8 cellular contexts compared by ENCODE assay signal in genomic region chr13:98488736-98489135, GRCh38.
A peak's percentile ranks its signal among the peaks of the same experiment; 100 is the strongest.
DNase-seq lines count a peak whose midpoint lies in the region; ATAC-seq and TF ChIP-seq lines count a peak whose summit lies in the region.

No MANE protein-coding gene starts in this region.

- ATAC-seq in activated naive CD8-positive, alpha-beta T cell treated with anti-CD3 and anti-CD28 coated beads, Interleukin-2, amount 50 U/mL, for 24 hours: no peak
- ATAC-seq in HG02981 (IDR thresholded peaks at IDR 0.05; ENCODE audit: unreplicated experiment): peak; percentile 38
- no peak for ATAC-seq in T-cell (replicated peaks in 1 of 4)
- no peak for ATAC-seq in GM18505 (IDR thresholded peaks at IDR 0.05; ENCODE audit: unreplicated experiment)

- POLR2A ChIA-PET in T-cell (lab: Charles Lee): no interaction called here

- in situ Hi-C loops in GM13977 (cut with MboI; ENCODE audit: low pct_unique_long_range_greater_than_20kb, low sequenced_read_pairs, unreplicated experiment): no loop called here

- H3K4me3 Mint-ChIP-seq in activated naive CD8-positive, alpha-beta T cell treated with anti-CD3 and anti-CD28 coated beads for 36 hours: no peak overlapping the region
- H3K4me3 Mint-ChIP-seq in activated naive CD8-positive, alpha-beta T cell treated with anti-CD3 and anti-CD28 coated beads, Interleukin-2, amount 50 U/mL, for 24 hours: no peak overlapping the region
- no peak overlapping the region for H3K4me3 Mint-ChIP-seq in T-cell
- no peak overlapping the region for H3K4me3 Mint-ChIP-seq in activated naive CD4-positive, alpha-beta T cell treated with anti-CD3 and anti-CD28 coated beads, Interleukin-2, amount 10 ng/mL, durations not matched to agents 7 days and 5 days

- CTCF ChIA-PET in T-cell (lab: Charles Lee): interaction anchor here in 1 of 2 donors (1.3 kb wide), 1 partner anchor 13 kb away, joined by 4 read pairs; no protein-coding TSS in a partner anchor
- CTCF ChIA-PET in activated naive CD4-positive, alpha-beta T cell treated with anti-CD3 and anti-CD28 coated beads, Interleukin-2, amount 10 ng/mL, durations not matched to agents 7 days and 5 days (lab: Charles Lee): interaction anchor here (1.9 kb wide), 1 partner anchor 40 kb away, joined by 3 read pairs; no protein-coding TSS in a partner anchor

- no peaks in the 10 kb centered on the region for H3K36me3 ChIP-seq in vagina

- no peaks in the 10 kb centered on the region for H3K27me3 ChIP-seq in vagina

- peaks cover 96% of the 10 kb centered on the region for H3K4me1 ChIP-seq in vagina

- peaks cover 76% of the 10 kb centered on the region for H3K4me1 Mint-ChIP-seq in activated naive CD8-positive, alpha-beta T cell treated with anti-CD3 and anti-CD28 coated beads for 36 hours
- H3K4me1 Mint-ChIP-seq in activated naive CD8-positive, alpha-beta T cell treated with anti-CD3 and anti-CD28 coated beads, Interleukin-2, amount 50 U/mL, for 24 hours: peaks cover 79% of the 10 kb centered on the region
- peaks cover 85 to 95% (median 94%) of the 10 kb centered on the region in 3 donors for H3K4me1 Mint-ChIP-seq in T-cell
- H3K4me1 Mint-ChIP-seq in activated naive CD4-positive, alpha-beta T cell treated with anti-CD3 and anti-CD28 coated beads, Interleukin-2, amount 10 ng/mL, durations not matched to agents 7 days and 5 days: peaks cover 65% of the 10 kb centered on the region

- H3K9me3 ChIP-seq in vagina: no peaks in the 10 kb centered on the region

- H3K36me3 Mint-ChIP-seq in activated naive CD8-positive, alpha-beta T cell treated with anti-CD3 and anti-CD28 coated beads for 36 hours: peaks cover 12% of the 10 kb centered on the region
- peaks cover 16% of the 10 kb centered on the region for H3K36me3 Mint-ChIP-seq in activated naive CD8-positive, alpha-beta T cell treated with anti-CD3 and anti-CD28 coated beads, Interleukin-2, amount 50 U/mL, for 24 hours (ENCODE audit: low read depth)
- H3K36me3 Mint-ChIP-seq in T-cell: peaks cover 10% of the 10 kb centered on the region
- peaks cover 13% of the 10 kb centered on the region for H3K36me3 Mint-ChIP-seq in activated naive CD4-positive, alpha-beta T cell treated with anti-CD3 and anti-CD28 coated beads, Interleukin-2, amount 10 ng/mL, durations not matched to agents 7 days and 5 days

- no peaks in the 10 kb centered on the region for H3K9me3 Mint-ChIP-seq in activated naive CD8-positive, alpha-beta T cell treated with anti-CD3 and anti-CD28 coated beads for 36 hours
- H3K9me3 Mint-ChIP-seq in activated naive CD8-positive, alpha-beta T cell treated with anti-CD3 and anti-CD28 coated beads, Interleukin-2, amount 50 U/mL, for 24 hours: no peaks in the 10 kb centered on the region
- H3K9me3 Mint-ChIP-seq in T-cell: no peaks in the 10 kb centered on the region
- no peaks in the 10 kb centered on the region for H3K9me3 Mint-ChIP-seq in activated naive CD4-positive, alpha-beta T cell treated with anti-CD3 and anti-CD28 coated beads, Interleukin-2, amount 10 ng/mL, durations not matched to agents 7 days and 5 days

- H3K27me3 Mint-ChIP-seq in activated naive CD8-positive, alpha-beta T cell treated with anti-CD3 and anti-CD28 coated beads for 36 hours: no peaks in the 10 kb centered on the region
- no peaks in the 10 kb centered on the region for H3K27me3 Mint-ChIP-seq in activated naive CD8-positive, alpha-beta T cell treated with anti-CD3 and anti-CD28 coated beads, Interleukin-2, amount 50 U/mL, for 24 hours
- no peaks in the 10 kb centered on the region for H3K27me3 Mint-ChIP-seq in T-cell
- no peaks in the 10 kb centered on the region for H3K27me3 Mint-ChIP-seq in activated naive CD4-positive, alpha-beta T cell treated with anti-CD3 and anti-CD28 coated beads, Interleukin-2, amount 10 ng/mL, durations not matched to agents 7 days and 5 days

- peak overlapping the region; percentile 22 for H3K27ac Mint-ChIP-seq in activated naive CD8-positive, alpha-beta T cell treated with anti-CD3 and anti-CD28 coated beads for 36 hours
- no peak overlapping the region for H3K27ac Mint-ChIP-seq in activated naive CD8-positive, alpha-beta T cell treated with anti-CD3 and anti-CD28 coated beads, Interleukin-2, amount 50 U/mL, for 24 hours
- peak overlapping the region; percentile 10 to 53 for H3K27ac Mint-ChIP-seq in T-cell
- no peak overlapping the region for H3K27ac Mint-ChIP-seq in activated naive CD4-positive, alpha-beta T cell treated with anti-CD3 and anti-CD28 coated beads, Interleukin-2, amount 10 ng/mL, durations not matched to agents 7 days and 5 days

- H3K4me3 ChIP-seq in vagina: no peak overlapping the region

- TF ChIP-seq CTCF in vagina (IDR thresholded peaks at IDR 0.05): no peak
- no peak for TF ChIP-seq CTCF in GM13977 (IDR thresholded peaks at IDR 0.05; ENCODE audit: extremely low read depth, insufficient read depth, missing control alignments)

- intact Hi-C loops in vagina (cut with DNase I): loop anchor here (10.0 kb wide), 1 partner anchor 86 kb away; the partner anchor contains the start of gene STK24

- DNase-seq in activated naive CD8-positive, alpha-beta T cell treated with anti-CD3 and anti-CD28 coated beads for 36 hours: no peak
- no peak for DNase-seq in activated naive CD8-positive, alpha-beta T cell treated with anti-CD3 and anti-CD28 coated beads, Interleukin-2, amount 50 U/mL, for 24 hours
- no peak for DNase-seq in T-cell
- no peak for DNase-seq in vagina (ENCODE audit: extremely low spot score in 2 of 2)
- DNase-seq in activated naive CD4-positive, alpha-beta T cell treated with anti-CD3 and anti-CD28 coated beads, Interleukin-2, amount 10 ng/mL, durations not matched to agents 7 days and 5 days: no peak
- no peak for DNase-seq in GM13977 (ENCODE audit: low spot score)

- no peak for TF ChIP-seq POLR2A in vagina (IDR thresholded peaks at IDR 0.05)
- no peak for TF ChIP-seq POLR2A in GM18505 (IDR thresholded peaks at IDR 0.05; ENCODE audit: borderline replicate concordance, extremely low read depth, insufficient read depth, insufficient read length)

- peak overlapping the region; percentile 67 for H3K27ac ChIP-seq in vagina

Comparison
In these comparisons a context has a peak if more than half of its experiments do, and no peak if none do; other contexts are left out.
1. H3K27ac Mint-ChIP-seq: peak in activated naive CD8-positive, alpha-beta T cell treated with anti-CD3 and anti-CD28 coated beads for 36 hours (single experiment) and T-cell (2 of 2); none in activated naive CD8-positive, alpha-beta T cell treated with anti-CD3 and anti-CD28 coated beads, Interleukin-2, amount 50 U/mL, for 24 hours (single experiment) and activated naive CD4-positive, alpha-beta T cell treated with anti-CD3 and anti-CD28 coated beads, Interleukin-2, amount 10 ng/mL, durations not matched to agents 7 days and 5 days (single experiment).